1 cellular context compared by ENCODE assay signal in the genomic region with DNA sequence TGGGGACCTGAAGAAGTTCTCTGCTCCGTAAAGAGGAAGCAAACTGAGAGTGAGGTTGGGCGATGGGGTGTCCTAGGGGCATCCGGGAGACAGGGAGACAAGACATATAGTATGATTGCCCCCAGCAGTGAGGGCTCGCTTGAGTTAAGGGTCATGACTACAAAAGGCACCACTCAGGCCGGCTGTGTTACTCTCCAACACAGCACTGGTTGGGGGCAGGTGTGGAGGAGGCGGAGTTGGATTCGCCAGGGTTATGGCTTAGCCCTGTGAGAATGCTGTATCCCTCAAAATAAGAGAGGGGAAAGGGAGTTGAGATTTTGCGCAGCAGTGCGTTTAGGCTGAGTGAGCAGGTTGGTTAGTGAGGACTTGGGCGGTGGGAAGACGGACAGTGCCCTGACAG.
TF ChIP-seq lines count a peak whose summit lies in the region.

No MANE protein-coding gene starts in this region.

TF ChIP-seq in H1, 55 proteins besides CTCF, POLR2A, EP300 and RAD21:
- TF ChIP-seq SP4 (IDR thresholded peaks at IDR 0.05; ENCODE audit: low read length) (no peak), PHF8 (conservative IDR thresholded peaks at IDR 0.05; ENCODE audit: low read depth, low read length) (no peak), SIRT6 (IDR thresholded peaks at IDR 0.05; ENCODE audit: low read length) (no peak), KDM1A (IDR thresholded peaks at IDR 0.05; ENCODE audit: borderline replicate concordance, low read length) (no peak), CEBPB (IDR thresholded peaks at IDR 0.05; ENCODE audit: low read depth, low read length) (no peak), CHD2 (IDR thresholded peaks at IDR 0.05; ENCODE audit: low read length) (no peak), KDM5A (IDR thresholded peaks at IDR 0.05; ENCODE audit: low read length) (no peak), YY1 (IDR thresholded peaks at IDR 0.05; ENCODE audit: low read depth, low read length) (no peak), EGR1 (IDR thresholded peaks at IDR 0.05; ENCODE audit: borderline replicate concordance, low read depth, low read length) (no peak), RNF2 (IDR thresholded peaks at IDR 0.05; ENCODE audit: borderline replicate concordance, low read depth, low read length, missing control alignments, poor library complexity, severe bottlenecking) (no peak), NRF1 (IDR thresholded peaks at IDR 0.05; ENCODE audit: low read depth, low read length) (no peak), TAF7 (optimal IDR thresholded peaks at IDR 0.05; ENCODE audit: borderline replicate concordance, low read depth, low read length) (no peak), POLR2AphosphoS5 (IDR thresholded peaks at IDR 0.05; ENCODE audit: low read depth, low read length) (no peak), CBX8 (IDR thresholded peaks at IDR 0.05; ENCODE audit: borderline replicate concordance, low read depth, low read length) (no peak), TCF12 (IDR thresholded peaks at IDR 0.05; ENCODE audit: low read depth, low read length) (no peak), MAFK (IDR thresholded peaks at IDR 0.05; ENCODE audit: low read depth, low read length) (no peak), SIX5 (IDR thresholded peaks at IDR 0.05; ENCODE audit: low read depth, low read length) (no peak)
- TF ChIP-seq, protein P1, sequence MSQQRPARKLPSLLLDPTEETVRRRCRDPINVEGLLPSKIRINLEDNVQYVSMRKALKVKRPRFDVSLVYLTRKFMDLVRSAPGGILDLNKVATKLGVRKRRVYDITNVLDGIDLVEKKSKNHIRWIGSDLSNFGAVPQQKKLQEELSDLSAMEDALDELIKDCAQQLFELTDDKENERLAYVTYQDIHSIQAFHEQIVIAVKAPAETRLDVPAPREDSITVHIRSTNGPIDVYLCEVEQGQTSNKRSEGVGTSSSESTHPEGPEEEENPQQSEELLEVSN (IDR thresholded peaks at IDR 0.05), result no peak
